Comparison of ENCODE assay signal across 14 cellular contexts in the genomic region with DNA sequence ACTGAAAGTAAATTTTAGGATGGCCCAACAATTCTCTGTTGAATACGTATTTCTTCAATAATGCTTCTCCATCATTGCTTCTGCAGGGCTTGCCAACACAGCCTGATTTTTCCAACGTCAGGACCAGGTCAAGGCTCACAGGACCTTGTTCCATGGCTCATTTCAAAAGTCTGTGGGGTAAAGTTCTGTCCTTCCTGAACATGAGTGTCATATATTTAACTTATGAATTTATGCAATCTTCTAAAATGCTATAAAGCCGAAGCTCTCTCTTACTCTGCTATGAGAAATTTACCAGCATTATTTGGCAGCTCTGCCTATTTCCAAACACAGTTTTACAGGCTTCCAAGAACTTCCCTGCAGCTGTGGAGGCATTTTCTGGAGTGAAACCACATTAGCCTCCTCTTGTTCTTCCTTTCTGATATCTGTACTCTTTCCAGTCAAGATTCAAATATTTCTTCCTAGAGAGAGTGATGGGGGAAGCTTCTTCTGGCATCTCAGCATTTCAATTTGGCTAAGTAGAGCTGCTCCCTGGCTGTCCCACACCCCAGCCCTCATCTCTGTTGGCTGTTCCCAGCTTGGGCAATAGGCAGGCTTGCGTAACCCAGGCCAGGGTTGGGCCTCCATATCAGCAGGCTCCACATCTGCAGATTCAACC. TPM values are rescaled to one million over a fixed set of nuclear protein-coding genes. Genes with fewer than 3 reads are reported as not detected.
DNase-seq lines count a peak whose midpoint lies in the region; ATAC-seq and TF ChIP-seq lines count a peak whose summit lies in the region.
"Had no signal": no experiment of that assay in that cellular context is flagged by ENCODE, and none has a peak within 500 bp of the region (broad histone marks: within the 10 kb centered on the region; RNA-seq: fewer than 3 reads in every experiment).

No MANE protein-coding gene starts in this region.

- no peak for DNase-seq in T-helper 2 cell treated with Interferon-gamma antibody and Interleukin-4, amounts not matched to agents 5 μg/mL and 100 μg/mL, for 36 hours (ENCODE audit: low spot score)
- DNase-seq in T-helper 2 cell (no peak), lower lobe of right lung (peak; percentile 85), uterus (peak; percentile 39 to 65), T-helper 1 cell (no peak), NCI-H446 treated with DMSO at 0.1 percent for 48 hours (lab: John Stamatoyannopoulos, UW) (no peak), NCI-H187 (lab: John Stamatoyannopoulos, UW) (no peak)
- DNase-seq: 8988T, NCI-H69, occipital lobe, SW 1271 had no signal

- no peaks in the 10 kb centered on the region for H3K36me3 Mint-ChIP-seq in T-helper 2 cell treated with Interferon-gamma antibody and Interleukin-4, amounts not matched to agents 5 μg/mL and 100 μg/mL, for 36 hours (ENCODE audit: low read depth)

- H3K27ac ChIP-seq in esophagus (ENCODE audit: low read depth in 2 of 2, low read length in 1 of 2) (peak overlapping the region; percentile 11 to 15), lower lobe of right lung (peak overlapping the region; percentile 3), uterus (no peak overlapping the region)

- H3K27me3 ChIP-seq in esophagus (ENCODE audit: control insufficient read depth in 1 of 2, insufficient read depth in 2 of 2, low read length in 2 of 2) (no peaks in the 10 kb centered on the region), lower lobe of right lung (ENCODE audit: low read depth) (no peaks in the 10 kb centered on the region), uterus (no peaks in the 10 kb centered on the region)

- peaks cover 4 to 6% of the 10 kb centered on the region in 2 donors for H3K4me1 ChIP-seq in esophagus (ENCODE audit: control insufficient read depth in 2 of 2, insufficient read depth in 2 of 2, low read length in 1 of 2)
- H3K4me1 ChIP-seq in lower lobe of right lung, result peaks cover 40% of the 10 kb centered on the region
- H3K4me1 ChIP-seq in uterus, result no peaks in the 10 kb centered on the region

- no peaks in the 10 kb centered on the region for H3K36me3 ChIP-seq in esophagus (ENCODE audit: control insufficient read depth in 2 of 2, insufficient read depth in 2 of 2, low read length in 1 of 2)
- H3K36me3 ChIP-seq in lower lobe of right lung, result no peaks in the 10 kb centered on the region
- H3K36me3 ChIP-seq in uterus, result no peaks in the 10 kb centered on the region

- H3K4me3 ChIP-seq in esophagus (ENCODE audit: low read depth in 1 of 2, low read length in 2 of 2) (no peak overlapping the region), lower lobe of right lung (no peak overlapping the region), uterus (no peak overlapping the region)

- H3K4me1 Mint-ChIP-seq in T-helper 2 cell treated with Interferon-gamma antibody and Interleukin-4, amounts not matched to agents 5 μg/mL and 100 μg/mL, for 36 hours (ENCODE audit: low read depth), result peaks cover 37% of the 10 kb centered on the region

- TF ChIP-seq CTCF in lower lobe of right lung (IDR thresholded peaks at IDR 0.05), result no peak
- no peak for TF ChIP-seq CTCF in uterus (IDR thresholded peaks at IDR 0.05)

- peaks cover 46% of the 10 kb centered on the region for H3K27me3 Mint-ChIP-seq in T-helper 2 cell treated with Interferon-gamma antibody and Interleukin-4, amounts not matched to agents 5 μg/mL and 100 μg/mL, for 36 hours (ENCODE audit: low read depth)

- H3K9me3 ChIP-seq in esophagus (ENCODE audit: control insufficient read depth in 2 of 2, insufficient read depth in 1 of 2, low read depth in 1 of 2, low read length in 1 of 2) (no peaks in the 10 kb centered on the region), lower lobe of right lung (no peaks in the 10 kb centered on the region), uterus (no peaks in the 10 kb centered on the region)

- H3K9me3 Mint-ChIP-seq in T-helper 2 cell treated with Interferon-gamma antibody and Interleukin-4, amounts not matched to agents 5 μg/mL and 100 μg/mL, for 36 hours, result no peaks in the 10 kb centered on the region

- WGBS in esophagus, 2 donors, result 56 to 57% methylated on average over 4 of the region's 4 CpGs

- TF ChIP-seq POLR2A in uterus (IDR thresholded peaks at IDR 0.05), result no peak

- H3K4me3 Mint-ChIP-seq in T-helper 2 cell treated with Interferon-gamma antibody and Interleukin-4, amounts not matched to agents 5 μg/mL and 100 μg/mL, for 36 hours, result no peak overlapping the region

- intact Hi-C loops in lower lobe of right lung (cut with DNase I), result no loop called here
- intact Hi-C loops in uterus (cut with DNase I; ENCODE audit: low total_unique reads), result no loop called here

- ATAC-seq in lower lobe of right lung, result peak; percentile 69 to 77

- H3K27ac Mint-ChIP-seq in T-helper 2 cell treated with Interferon-gamma antibody and Interleukin-4, amounts not matched to agents 5 μg/mL and 100 μg/mL, for 36 hours, result peak overlapping the region; percentile 67

RNA-seq across cellular contexts. Expression of gene HMGCS2, which starts 15.5 kb away (rescaled TPM):
- 1 to 10 TPM; 1.3 to 5.8 TPM for polyA plus RNA-seq in esophagus
- total RNA-seq in lower lobe of right lung, result 0.32 TPM
- total RNA-seq in uterus, result under 1 TPM in 1 of 4 donors, not detected in 3; 0.29 TPM
- total RNA-seq: Daoy, occipital lobe had no signal
- polyA plus RNA-seq: keratinocyte had no signal

RNA-seq across cellular contexts. Expression of gene REG4, which starts 27.0 kb away (rescaled TPM):
- under 1 TPM in 1 of 2 donors, not detected in 1; 0.12 TPM for polyA plus RNA-seq in esophagus
- not detected for total RNA-seq in lower lobe of right lung
- total RNA-seq in uterus, result not detected
- total RNA-seq: Daoy, occipital lobe had no signal
- polyA plus RNA-seq: keratinocyte had no signal

Comparison
In these comparisons a context has a peak if more than half of its experiments do, and no peak if none do; other contexts are left out.
1. DNase-seq: peak in lower lobe of right lung (single experiment) and uterus (2 of 2); none in T-helper 2 cell treated with Interferon-gamma antibody and Interleukin-4, amounts not matched to agents 5 μg/mL and 100 μg/mL, for 36 hours (single experiment), T-helper 2 cell (0 of 5), T-helper 1 cell (0 of 5), NCI-H446 treated with DMSO at 0.1 percent for 48 hours (single experiment) and NCI-H187 (0 of 2).
2. H3K27ac ChIP-seq: peak in esophagus (2 of 2) and lower lobe of right lung (single experiment); none in uterus (0 of 2).